Comparison of ENCODE assay signal across 1 cellular context in the genomic region with DNA sequence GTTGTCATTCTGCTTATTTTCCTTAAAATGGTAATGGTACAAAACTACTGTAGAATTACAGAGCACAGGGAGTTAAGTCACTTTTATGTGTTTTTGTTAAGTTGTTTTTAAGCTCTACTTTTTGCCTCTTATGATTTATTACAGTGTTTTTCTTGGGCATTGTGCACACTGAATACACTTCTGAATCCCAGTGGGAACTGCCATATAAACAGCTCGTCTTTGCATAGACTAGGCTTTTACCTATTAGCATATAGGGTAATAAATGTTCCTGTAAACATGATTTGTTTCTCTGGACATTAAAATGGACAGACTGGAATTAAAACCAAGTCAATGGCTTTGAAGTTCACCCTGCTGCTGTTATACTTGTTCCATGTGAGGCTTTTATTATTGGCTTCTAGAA.
TF ChIP-seq lines count a peak whose summit lies in the region.

No MANE protein-coding gene starts in this region.

TF ChIP-seq in endothelial cell of umbilical vein, 7 proteins besides CTCF, POLR2A, EP300 and RAD21 (continued from another document):
- TF ChIP-seq JUN (IDR thresholded peaks at IDR 0.05; ENCODE audit: borderline replicate concordance, insufficient read depth, insufficient read length, low read depth) = no peak
TF ChIP-seq in endothelial cell of umbilical vein: peak in this region for 0.
